6 cellular contexts compared by ENCODE assay signal in genomic region chr19:19627442-19627715, GRCh38. TPM values are rescaled to one million over a fixed set of nuclear protein-coding genes. Genes with fewer than 3 reads are reported as not detected.
DNase-seq lines count a peak whose midpoint lies in the region; ATAC-seq and TF ChIP-seq lines count a peak whose summit lies in the region.

No MANE protein-coding gene starts in this region.

- H3K79me2 ChIP-seq in Karpas-422 (ENCODE audit: low read length) = no peaks in the 10 kb centered on the region

- H3K4me3 ChIP-seq in Karpas-422 (ENCODE audit: low read length) (peak overlapping the region; percentile 73), colonic mucosa (peak overlapping the region; percentile 73), gastrocnemius medialis (peak overlapping the region in 3 of 4 donors; percentile 36 to 40 (median 36))

- H3K27me3 ChIP-seq in Karpas-422 (ENCODE audit: low read length) (no peaks in the 10 kb centered on the region), colonic mucosa (no peaks in the 10 kb centered on the region), gastrocnemius medialis (peaks cover 15 to 29% (median 24%) of the 10 kb centered on the region in 3 donors)

- no peaks in the 10 kb centered on the region for H4K20me1 ChIP-seq in Karpas-422 (ENCODE audit: insufficient read depth, low read depth, low read length)

- H3K4me2 ChIP-seq in Karpas-422 (ENCODE audit: low read depth, low read length, poor library complexity, severe bottlenecking) = peak overlapping the region; percentile 84

- H3K4me1 ChIP-seq in Karpas-422 (ENCODE audit: low read length) (peaks cover 14% of the 10 kb centered on the region), colonic mucosa (no peaks in the 10 kb centered on the region), gastrocnemius medialis (no peaks in the 10 kb centered on the region)

- H3K27ac ChIP-seq in Karpas-422 (ENCODE audit: low read length) (no peak overlapping the region), colonic mucosa (no peak overlapping the region), gastrocnemius medialis (no peak overlapping the region)

- in situ Hi-C loops in gastrocnemius medialis (cut with MboI; ENCODE audit: low sequenced_read_pairs in 4 of 4) = no loop called here

- peak overlapping the region; percentile 92; the same call in 1 of the 2 replicates for H2AFZ ChIP-seq in Karpas-422 (ENCODE audit: low read length)

- H3K9me2 ChIP-seq in Karpas-422 (replicated peaks; ENCODE audit: insufficient read depth, low read length) = no peaks in the 10 kb centered on the region

- no peaks in the 10 kb centered on the region for H3K9me3 ChIP-seq in Karpas-422 (ENCODE audit: low read length)
- H3K9me3 ChIP-seq in colonic mucosa = no peaks in the 10 kb centered on the region
- no peaks in the 10 kb centered on the region for H3K9me3 ChIP-seq in gastrocnemius medialis

- no peak for DNase-seq in Karpas-422
- no peak for DNase-seq in colonic mucosa
- no peak for DNase-seq in gastrocnemius medialis
- no peak for DNase-seq in RKO (ENCODE audit: low spot score)
- no peak for DNase-seq in ecto neural progenitor cell (ENCODE audit: low spot score)

- TF ChIP-seq CTCF in colonic mucosa (IDR thresholded peaks at IDR 0.05) = no peak
- TF ChIP-seq CTCF in gastrocnemius medialis (IDR thresholded peaks at IDR 0.05 in 4 of 5, conservative IDR thresholded peaks at IDR 0.05 in 1 of 5) = no peak

- intact Hi-C loops in colonic mucosa (cut with DNase I) (no loop called here), gastrocnemius medialis (cut with DNase I; ENCODE audit: low total_unique reads) (no loop called here)

- TF ChIP-seq POLR2A in gastrocnemius medialis (IDR thresholded peaks at IDR 0.05) = no peak

- peaks cover 11% of the 10 kb centered on the region for H3K36me3 ChIP-seq in Karpas-422 (ENCODE audit: insufficient read depth, low read length)
- no peaks in the 10 kb centered on the region for H3K36me3 ChIP-seq in colonic mucosa
- no peaks in the 10 kb centered on the region for H3K36me3 ChIP-seq in gastrocnemius medialis

- ATAC-seq in gastrocnemius medialis (no peak), GM19328 (IDR thresholded peaks at IDR 0.05; ENCODE audit: unreplicated experiment) (no peak)

- H3K9ac ChIP-seq in Karpas-422 (ENCODE audit: low read length) = peak overlapping the region; percentile 76
- peak overlapping the region; percentile 59 to 78 for H3K9ac ChIP-seq in colonic mucosa (ENCODE audit: low read depth in 2 of 2, low read length in 2 of 2)

RNA-seq across cellular contexts. Expression of gene LPAR2, which starts 0.6 kb away (rescaled TPM):
- 18.9 and 22.0 TPM in 2 replicates for total RNA-seq in Karpas-422 (2014; rRNA removed; shearing (Covaris generic); ENCODE audit: low replicate concordance)
- total RNA-seq in colonic mucosa (10 to 100 TPM; 16.6 to 22.6 TPM), gastrocnemius medialis (1 to 10 TPM in 1 of 4 donors, under 1 TPM in 2, not detected in 1; 0.15 to 1.3 (median 0.27) TPM)

RNA-seq across cellular contexts. Expression of gene PBX4, which starts 8.9 kb away (rescaled TPM):
- total RNA-seq in Karpas-422 (2014; rRNA removed; shearing (Covaris generic); ENCODE audit: low replicate concordance) = 0.25 TPM in 1 of 2 replicates, not detected in the other
- total RNA-seq in colonic mucosa (1 to 10 TPM; 2.3 to 4.9 TPM), gastrocnemius medialis (not detected)

RNA-seq across cellular contexts. Expression of gene GMIP, which starts 16.1 kb away (rescaled TPM):
- 24.3 and 55.8 TPM in 2 replicates for total RNA-seq in Karpas-422 (2014; rRNA removed; shearing (Covaris generic); ENCODE audit: low replicate concordance)
- 10 to 100 TPM; 31.4 to 32.2 TPM for total RNA-seq in colonic mucosa
- 1 to 10 TPM in 3 of 4 donors, not detected in 1; 1.2 to 2.6 (median 1.6) TPM for total RNA-seq in gastrocnemius medialis

RNA-seq across cellular contexts. Expression of gene ATP13A1, which starts 36.1 kb away (rescaled TPM):
- 39.6 and 59.1 TPM in 2 replicates for total RNA-seq in Karpas-422 (2014; rRNA removed; shearing (Covaris generic); ENCODE audit: low replicate concordance)
- total RNA-seq in colonic mucosa (10 to 100 TPM; 46.0 to 77.4 TPM), gastrocnemius medialis (100 to 1,000 TPM in 2 of 4 donors, 10 to 100 TPM in 2; 51.8 to 111 (median 82.8) TPM)

RNA-seq across cellular contexts. Expression of gene ZNF101, which starts 41.3 kb away (rescaled TPM):
- 12.4 and 15.0 TPM in 2 replicates for total RNA-seq in Karpas-422 (2014; rRNA removed; shearing (Covaris generic); ENCODE audit: low replicate concordance)
- total RNA-seq in colonic mucosa = 10 to 100 TPM; 13.9 to 15.9 TPM
- total RNA-seq in gastrocnemius medialis = 1 to 10 TPM in 3 of 4 donors, under 1 TPM in 1; 0.39 to 9.7 (median 2.5) TPM
